ENCODE assay signal across 8 cellular contexts in genomic region chr16:29790949-29791844, GRCh38. TPM values are rescaled to one million over a fixed set of nuclear protein-coding genes. Genes with fewer than 3 reads are reported as not detected.
A peak's percentile ranks its signal among the peaks of the same experiment; 100 is the strongest.
DNase-seq lines count a peak whose midpoint lies in the region; ATAC-seq and TF ChIP-seq lines count a peak whose summit lies in the region.

No MANE protein-coding gene starts in this region.

- no peak overlapping the region for H2BK120ac ChIP-seq in H9 (ENCODE audit: low read depth, low read length, poor library complexity, severe bottlenecking)

- H3K9ac ChIP-seq in H9 (ENCODE audit: extremely low read depth, insufficient read length, low read length): peak overlapping the region; percentile 73

- peaks cover 6% of the 10 kb centered on the region for H3K36me3 Mint-ChIP-seq in CD4-positive, CD25-positive, alpha-beta regulatory T cell
- peaks cover 13 to 38% (median 22%) of the 10 kb centered on the region in 3 experiments; a peak in 6 of 7 replicates for H3K36me3 Mint-ChIP-seq in H9 (ENCODE audit: insufficient read depth in 1 of 3, low read depth in 3 of 3)
- H3K36me3 Mint-ChIP-seq in T-cell: peaks cover 12% of the 10 kb centered on the region

- H3K23ac ChIP-seq in H9 (ENCODE audit: insufficient read length, low read depth, low read length): no peak overlapping the region

- H3K9me3 ChIP-seq in CD4-positive, CD25-positive, alpha-beta regulatory T cell (ENCODE audit: control insufficient read depth in 2 of 2, low read length in 2 of 2): no peaks in the 10 kb centered on the region
- H3K9me3 ChIP-seq in H9 (ENCODE audit: control insufficient read depth, low read depth, low read length): no peaks in the 10 kb centered on the region

- no peak overlapping the region for H3K14ac ChIP-seq in H9 (ENCODE audit: insufficient read depth, low read length)

- no peak overlapping the region for H2AK5ac ChIP-seq in H9 (ENCODE audit: insufficient read length, low read length)

- H4K20me1 ChIP-seq in H9 (ENCODE audit: control insufficient read depth, insufficient read depth, insufficient read length): no peaks in the 10 kb centered on the region

- peaks cover 5% of the 10 kb centered on the region for H3K23me2 ChIP-seq in H9 (ENCODE audit: insufficient read length, low read depth, low read length, poor library complexity, severe bottlenecking)

- no peak overlapping the region for H3K18ac ChIP-seq in H9 (ENCODE audit: insufficient read length, low read depth, low read length)

- H4K91ac ChIP-seq in H9 (ENCODE audit: insufficient read length, low read depth, low read length): no peak overlapping the region

- H2BK20ac ChIP-seq in H9 (ENCODE audit: low read depth, low read length, poor library complexity, severe bottlenecking): no peak overlapping the region

- WGBS in H9 (ENCODE audit: extremely low coverage, insufficient read length, low lambda C conversion rate): no CpG with 5 or more reads among the region's 31 CpGs

- peaks cover 3% of the 10 kb centered on the region for H3K36me3 ChIP-seq in CD4-positive, CD25-positive, alpha-beta regulatory T cell (ENCODE audit: control insufficient read depth, insufficient read depth, low read length)

- H2AFZ ChIP-seq in H9 (ENCODE audit: low read length): no peak overlapping the region

- H3K79me1 ChIP-seq in H9 (ENCODE audit: insufficient read depth, low read depth, low read length, poor library complexity, severe bottlenecking): peaks cover 7% of the 10 kb centered on the region

- peaks cover 16 to 45% (median 32%) of the 10 kb centered on the region in 4 donors for H3K4me1 Mint-ChIP-seq in CD4-positive, CD25-positive, alpha-beta regulatory T cell
- H3K4me1 Mint-ChIP-seq in H9 (peaks cover 20 to 25% of the 10 kb centered on the region in 2 experiments), T-cell (peaks cover 42 to 47% (median 46%) of the 10 kb centered on the region in 3 donors)

- peak overlapping the region; percentile 91 to 98 (median 97) for H3K27ac Mint-ChIP-seq in CD4-positive, CD25-positive, alpha-beta regulatory T cell
- H3K27ac Mint-ChIP-seq in H9 (peak overlapping the region; percentile 39 to 100 (median 96)), T-cell (peak overlapping the region; percentile 98 to 99)

- H3T11ph ChIP-seq in H9 (ENCODE audit: low read length): no peak overlapping the region

- H2BK12ac ChIP-seq in H9 (ENCODE audit: insufficient read length, low read depth, low read length): no peak overlapping the region

- peak overlapping the region; percentile 93 for H3K4me3 ChIP-seq in CD4-positive, CD25-positive, alpha-beta regulatory T cell (ENCODE audit: low read depth, low read length)
- H3K4me3 ChIP-seq in foreskin fibroblast (ENCODE audit: low read depth in 1 of 2, low read length in 2 of 2) (peak overlapping the region; percentile 59 to 91), skeletal muscle cell (ENCODE audit: low read depth, low read length) (peak overlapping the region; percentile 94)

- H4K8ac ChIP-seq in H9 (replicated peaks; ENCODE audit: insufficient read length, low read depth, low read length): no peak overlapping the region

- no peak overlapping the region for H3K56ac ChIP-seq in H9 (ENCODE audit: insufficient read length, low read depth, low read length)

- CTCF ChIA-PET in T-cell (lab: Charles Lee): interaction anchor here (0.5 to 2.6 kb wide), 14 partner anchors 11 to 840 kb away, joined by 3 to 14 read pairs (median 4); partner anchors contain the start of genes C16orf54 (in 1 of the 2), MVP (in 1 of the 2), NFATC2IP (in 1 of the 2) and PAGR1 (in 1 of the 2)

- peak in 1 of 3 donors; percentile 37 for DNase-seq in CD4-positive, CD25-positive, alpha-beta regulatory T cell
- DNase-seq in H9 (no peak), T-cell (peak in 1 of 34 experiments; percentile 6), foreskin fibroblast (peak in 1 of 2 donors; percentile 46), skeletal muscle cell (ENCODE audit: low read depth) (no peak), iPS-NIHi7 (ENCODE audit: extremely low spot score) (no peak), GM19238 (ENCODE audit: insufficient read length, low spot score) (no peak)
- DNase-seq in activated effector memory CD4-positive, alpha-beta T cell treated with Interleukin-2 at 50 U/mL for 16 hours: no peak

- no peaks in the 10 kb centered on the region for H3K27me3 ChIP-seq in CD4-positive, CD25-positive, alpha-beta regulatory T cell (ENCODE audit: control insufficient read depth, insufficient read depth, low read length)
- H3K27me3 ChIP-seq in H9 (ENCODE audit: insufficient read depth, low read length): no peaks in the 10 kb centered on the region

- no peak overlapping the region for H2BK15ac ChIP-seq in H9 (ENCODE audit: low read depth, low read length)

- H3K4me2 ChIP-seq in H9 (ENCODE audit: insufficient read depth, insufficient read length, low read length): peak overlapping the region; percentile 64

- peaks cover 8% of the 10 kb centered on the region for H3K27me3 Mint-ChIP-seq in CD4-positive, CD25-positive, alpha-beta regulatory T cell
- H3K27me3 Mint-ChIP-seq in H9 (ENCODE audit: low read depth) (peaks cover 5% of the 10 kb centered on the region), T-cell (no peaks in the 10 kb centered on the region)

- H3K4ac ChIP-seq in H9 (ENCODE audit: low read depth, low read length): no peak overlapping the region

- H2BK5ac ChIP-seq in H9 (ENCODE audit: insufficient read length, low read length): no peak overlapping the region

- POLR2A ChIA-PET in T-cell (lab: Charles Lee): interaction anchor here (0.6 to 1.6 kb wide), 5 partner anchors 13 to 53 kb away, joined by 3 to 7 read pairs (median 4); partner anchors contain the start of gene PAGR1 (in 1 of the 2)

- TF ChIP-seq CTCF in H9 (conservative IDR thresholded peaks at IDR 0.05): no peak
- TF ChIP-seq CTCF in foreskin fibroblast (IDR thresholded peaks at IDR 0.05; ENCODE audit: low read depth, low read length): no peak

- peak; percentile 0 to 2 for ATAC-seq in CD4-positive, CD25-positive, alpha-beta regulatory T cell (ENCODE audit: low read depth in 2 of 2)
- ATAC-seq in T-cell (replicated peaks in 1 of 4): peak in 2 of 4 experiments; percentile 3 to 12

- H3K27ac ChIP-seq in CD4-positive, CD25-positive, alpha-beta regulatory T cell (ENCODE audit: insufficient read depth, low read length, poor library complexity, severe bottlenecking): peak overlapping the region; percentile 82
- no peak overlapping the region for H3K27ac ChIP-seq in H9 (ENCODE audit: insufficient read length, low read depth, low read length)

- no peak overlapping the region for H4K5ac ChIP-seq in H9 (ENCODE audit: insufficient read length, low read depth, low read length)

- H3K4me1 ChIP-seq in CD4-positive, CD25-positive, alpha-beta regulatory T cell (ENCODE audit: control insufficient read depth, insufficient read depth, low read length, poor library complexity, severe bottlenecking): peaks cover 36% of the 10 kb centered on the region
- H3K4me1 ChIP-seq in H9 (ENCODE audit: insufficient read depth, low read length): no peaks in the 10 kb centered on the region; the same call in 1 of the 2 replicates

- H3K9me3 Mint-ChIP-seq in CD4-positive, CD25-positive, alpha-beta regulatory T cell: no peaks in the 10 kb centered on the region
- H3K9me3 Mint-ChIP-seq in H9 (no peaks in the 10 kb centered on the region), T-cell (no peaks in the 10 kb centered on the region)

- peak overlapping the region; percentile 96 to 100 (median 98) for H3K4me3 Mint-ChIP-seq in CD4-positive, CD25-positive, alpha-beta regulatory T cell
- H3K4me3 Mint-ChIP-seq in H9 (peak overlapping the region; percentile 97 to 98), T-cell (peak overlapping the region; percentile 93 to 98 (median 98))

- peaks cover 36% of the 10 kb centered on the region for H3K79me2 ChIP-seq in H9 (ENCODE audit: insufficient read depth, low read length)

RNA-seq across cellular contexts. Expression of gene KIF22, which starts 0.6 kb away (rescaled TPM):
- 89.1 TPM for total RNA-seq in CD4-positive, CD25-positive, alpha-beta regulatory T cell
- 10 to 100 TPM; 49.4 to 65.1 (median 56.1) TPM for polyA plus RNA-seq in CD4-positive, CD25-positive, alpha-beta regulatory T cell
- 148 and 151 TPM in 2 replicates for total RNA-seq in H9 (2021)
- 10 to 100 TPM; 84.1 to 95.2 (median 84.9) TPM for total RNA-seq in T-cell

RNA-seq across cellular contexts. Expression of gene ZG16, which starts 13.1 kb away (rescaled TPM):
- total RNA-seq in CD4-positive, CD25-positive, alpha-beta regulatory T cell: not detected
- polyA plus RNA-seq in CD4-positive, CD25-positive, alpha-beta regulatory T cell: not detected
- total RNA-seq in H9 (2021): not detected in 2 replicates
- under 1 TPM in 2 of 5 donors, not detected in 3; 0.09 to 0.15 TPM for total RNA-seq in T-cell

RNA-seq across cellular contexts. Expression of gene MAZ, which starts 15.1 kb away (rescaled TPM):
- 224 TPM for total RNA-seq in CD4-positive, CD25-positive, alpha-beta regulatory T cell
- polyA plus RNA-seq in CD4-positive, CD25-positive, alpha-beta regulatory T cell: 10 to 100 TPM; 36.9 to 62.2 (median 44.5) TPM
- 412 and 414 TPM in 2 replicates for total RNA-seq in H9 (2021)
- total RNA-seq in T-cell: 100 to 1,000 TPM; 240 to 326 (median 305) TPM

RNA-seq across cellular contexts. Expression of gene PRRT2, which starts 20.8 kb away (rescaled TPM):
- total RNA-seq in CD4-positive, CD25-positive, alpha-beta regulatory T cell: 1.9 TPM
- polyA plus RNA-seq in CD4-positive, CD25-positive, alpha-beta regulatory T cell: under 1 TPM in 2 of 4 donors, not detected in 2; 0.06 to 0.17 TPM
- total RNA-seq in H9 (2021): 10.7 and 14.6 TPM in 2 replicates
- 1 to 10 TPM; 2.4 to 7.9 (median 4.4) TPM for total RNA-seq in T-cell

RNA-seq across cellular contexts. Expression of gene PAGR1, which starts 24.8 kb away (rescaled TPM):
- total RNA-seq in CD4-positive, CD25-positive, alpha-beta regulatory T cell: 15.6 TPM
- polyA plus RNA-seq in CD4-positive, CD25-positive, alpha-beta regulatory T cell: 10 to 100 TPM; 41.0 to 48.8 (median 45.5) TPM
- 65.3 and 67.8 TPM in 2 replicates for total RNA-seq in H9 (2021)
- 10 to 100 TPM; 16.0 to 47.2 (median 40.6) TPM for total RNA-seq in T-cell
